In the genomic region with DNA sequence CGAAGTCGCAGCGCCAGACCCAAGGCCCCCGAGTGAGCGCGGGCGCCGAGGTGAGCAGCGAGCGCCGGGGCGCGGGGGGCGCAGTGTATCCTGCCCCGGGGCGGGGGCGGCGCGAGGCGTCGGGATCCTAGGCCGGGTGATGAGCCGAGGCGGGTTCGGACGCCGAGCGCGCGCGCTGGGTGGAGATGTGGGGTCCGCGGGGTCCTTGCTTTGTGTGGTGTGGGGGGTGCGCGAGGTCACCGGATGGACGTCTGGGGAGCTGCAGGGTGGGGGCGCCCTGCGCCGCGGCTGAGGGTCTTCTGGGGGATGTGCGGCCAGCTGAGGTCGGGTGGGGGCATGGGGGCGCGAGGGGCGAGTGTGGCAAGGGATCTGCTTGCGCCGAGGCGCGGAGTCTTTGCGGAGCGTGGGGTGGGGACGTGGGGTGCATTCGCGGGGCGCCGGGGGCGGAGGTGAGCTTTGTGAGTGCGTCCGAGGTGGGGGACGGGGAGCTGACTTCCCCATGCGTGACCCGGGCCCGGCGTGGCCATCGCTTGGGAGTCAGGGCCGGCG, we compare ENCODE assay signal across 8 cellular contexts. TPM values are rescaled to one million over a fixed set of nuclear protein-coding genes. Genes with fewer than 3 reads are reported as not detected.
A peak's percentile ranks its signal among the peaks of the same experiment; 100 is the strongest.
DNase-seq lines count a peak whose midpoint lies in the region; FAIRE-seq and TF ChIP-seq lines count a peak whose summit lies in the region.

No MANE protein-coding gene starts in this region.

- H3K4me1 ChIP-seq in HAP-1 (peaks cover 28% of the 10 kb centered on the region), SJCRH30 (peaks cover 28% of the 10 kb centered on the region), kidney (ENCODE audit: control insufficient read depth in 1 of 2, insufficient read depth in 1 of 2, low read depth in 1 of 2, low read length in 2 of 2) (peaks cover 22 to 24% of the 10 kb centered on the region in 2 donors)

- H3K4me3 ChIP-seq in HAP-1 = peak overlapping the region; percentile 83
- peak overlapping the region; percentile 98 for H3K4me3 ChIP-seq in SJCRH30
- peak overlapping the region; percentile 82 for H3K4me3 ChIP-seq in brain microvascular endothelial cell (ENCODE audit: low read depth, low read length)
- H3K4me3 ChIP-seq in kidney (ENCODE audit: low read length in 2 of 2) = peak overlapping the region in 1 of 2 donors; percentile 71

- POLR2A ChIA-PET in GM10248 (lab: Yijun Ruan, JAX) = interaction anchor here (0.8 to 1.2 kb wide), 2 partner anchors 9 kb away, joined by 3 to 4 read pairs; no protein-coding TSS in a partner anchor

- DNase-seq in GM10248 (ENCODE audit: extremely low spot score) (no peak), HAP-1 (ENCODE audit: low spot score in 2 of 2) (peak in 1 of 2 experiments; percentile 57), SJCRH30 (peak; percentile 79), brain microvascular endothelial cell (no peak), kidney (peak; percentile 90), AG08396 (ENCODE audit: low spot score) (no peak), SK-N-DZ (ENCODE audit: low spot score) (no peak)
- peak in 2 of 3 experiments; percentile 34 to 43 for DNase-seq in stimulated activated CD4-positive, alpha-beta T cell treated with anti-CD3 and anti-CD28 coated beads, TNF-alpha, amount 100 ng/mL, for 4 hours (ENCODE audit: low read depth in 3 of 3)

- H3K27ac ChIP-seq in SJCRH30 (peak overlapping the region; percentile 83), brain microvascular endothelial cell (peak overlapping the region; percentile 90), kidney (ENCODE audit: low read depth in 2 of 2, low read length in 2 of 2) (peak overlapping the region; percentile 93)

- in situ Hi-C loops in HAP-1 (cut with MboI; ENCODE audit: low sequenced_read_pairs) = no loop called here
- in situ Hi-C loops in brain microvascular endothelial cell (cut with HindIII; ENCODE audit: low pct_ligation_motif_present, low sequenced_read_pairs) = no loop called here

- TF ChIP-seq CTCF in GM10248 (IDR thresholded peaks at IDR 0.05; ENCODE audit: control extremely low read depth, extremely low read depth, low read depth, missing control alignments) (peak; percentile 37), brain microvascular endothelial cell (IDR thresholded peaks at IDR 0.05; ENCODE audit: low read depth, low read length, missing control alignments) (no peak), kidney (IDR thresholded peaks at IDR 0.05; ENCODE audit: borderline replicate concordance, extremely low read depth, insufficient read depth) (no peak)

- intact Hi-C loops in kidney (cut with DNase I) = loop anchor here (5.0 kb wide), 1 partner anchor 180 kb away; no protein-coding TSS in a partner anchor

- H3K36me3 ChIP-seq in HAP-1 (replicated peaks) = peaks cover 6% of the 10 kb centered on the region
- 0 out of 2 replicates have a peak, but pooled peaks cover 2% of the 10 kb centered on the region for H3K36me3 ChIP-seq in SJCRH30
- no peaks in the 10 kb centered on the region for H3K36me3 ChIP-seq in brain microvascular endothelial cell (replicated peaks)
- no peaks in the 10 kb centered on the region for H3K36me3 ChIP-seq in kidney (ENCODE audit: control insufficient read depth in 1 of 2, insufficient read depth in 2 of 2, low read length in 2 of 2)

- CTCF ChIA-PET in GM10248 (lab: Yijun Ruan, JAX) = interaction anchor here (0.6 to 3.1 kb wide), 19 partner anchors 9 to 354 kb away, joined by 3 to 20 read pairs (median 5); no protein-coding TSS in a partner anchor

- no peak for FAIRE-seq in kidney (lab: Jason Lieb, UNC)

- H3K9me3 ChIP-seq in HAP-1 (no peaks in the 10 kb centered on the region), SJCRH30 (replicated peaks) (no peaks in the 10 kb centered on the region), kidney (ENCODE audit: control insufficient read depth in 1 of 2, low read length in 2 of 2) (no peaks in the 10 kb centered on the region)

- H3K9ac ChIP-seq in kidney (ENCODE audit: low read length in 2 of 2) = peak overlapping the region; percentile 60 to 75

- H3K27me3 ChIP-seq in HAP-1 (ENCODE audit: low read depth) = no peaks in the 10 kb centered on the region
- H3K27me3 ChIP-seq in SJCRH30 = no peaks in the 10 kb centered on the region
- no peaks in the 10 kb centered on the region for H3K27me3 ChIP-seq in brain microvascular endothelial cell (replicated peaks)

RNA-seq across cellular contexts. Expression of gene RAI1, which starts 0.6 kb away (rescaled TPM):
- 63.6 and 72.2 TPM in 2 replicates for total RNA-seq in SJCRH30 (2014; rRNA removed; shearing (Covaris generic))
- 50.5 TPM for total RNA-seq in kidney
- 6.7 TPM for polyA plus RNA-seq in kidney (ENCODE audit: insufficient read depth, low read depth, low replicate concordance)
- polyA plus RNA-seq in SK-N-DZ (2014; cell fraction: cytosol; rRNA removed) = 18.2 and 22.8 TPM in 2 replicates
- 38.5 and 70.0 TPM in 2 replicates for polyA plus RNA-seq in SK-N-DZ (2014; cell fraction: nucleus; rRNA removed)

Comparison
In these comparisons a context has a peak if more than half of its experiments do, and no peak if none do; other contexts are left out.
1. DNase-seq: peak in SJCRH30 (2 of 2), kidney (single experiment) and stimulated activated CD4-positive, alpha-beta T cell treated with anti-CD3 and anti-CD28 coated beads, TNF-alpha, amount 100 ng/mL, for 4 hours (2 of 3); none in GM10248 (single experiment), brain microvascular endothelial cell (single experiment), AG08396 (single experiment) and SK-N-DZ (single experiment).
2. Peak in every context shown above with its lines, with median percentiles within 50 percentile points of each other: H3K27ac ChIP-seq.